Comparison of ENCODE assay signal across 1 cellular context in the genomic region with DNA sequence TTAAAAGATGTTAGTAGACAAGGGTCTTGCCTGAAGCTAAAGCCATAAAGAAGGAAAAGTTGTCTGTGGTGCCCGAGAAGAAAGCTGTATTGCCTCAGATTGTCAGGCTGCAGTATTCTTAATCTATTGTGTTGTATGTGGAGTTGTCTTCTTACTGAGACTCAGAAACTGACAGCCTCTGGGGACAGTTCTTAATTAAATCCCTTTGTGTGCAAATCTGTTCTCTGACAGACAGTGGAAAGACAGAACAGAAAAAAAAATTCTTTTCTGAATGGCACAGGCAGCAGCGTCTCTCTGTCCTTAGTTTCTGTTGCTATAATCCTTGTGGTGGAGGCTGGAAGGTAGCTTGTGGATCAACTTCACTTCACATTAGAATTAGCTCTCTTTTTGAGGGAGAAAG.
TF ChIP-seq lines count a peak whose summit lies in the region.

No MANE protein-coding gene starts in this region.

TF ChIP-seq in H1, 55 proteins besides CTCF, POLR2A, EP300 and RAD21 (continued from another document):
- no peak for TF ChIP-seq TBP (IDR thresholded peaks at IDR 0.05; ENCODE audit: low read depth, low read length)
- TF ChIP-seq KDM4A (IDR thresholded peaks at IDR 0.05; ENCODE audit: low read depth, low read length, severe bottlenecking) = no peak
- TF ChIP-seq, protein P1, sequence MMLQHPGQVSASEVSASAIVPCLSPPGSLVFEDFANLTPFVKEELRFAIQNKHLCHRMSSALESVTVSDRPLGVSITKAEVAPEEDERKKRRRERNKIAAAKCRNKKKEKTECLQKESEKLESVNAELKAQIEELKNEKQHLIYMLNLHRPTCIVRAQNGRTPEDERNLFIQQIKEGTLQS (IDR thresholded peaks at IDR 0.05; ENCODE audit: insufficient read depth, low read depth, low read length) = no peak
- TF ChIP-seq RNF2 (IDR thresholded peaks at IDR 0.05; ENCODE audit: borderline replicate concordance, low read depth, low read length, missing control alignments, poor library complexity, severe bottlenecking) = no peak
- TF ChIP-seq PHF8 (conservative IDR thresholded peaks at IDR 0.05; ENCODE audit: low read depth, low read length) = no peak
- TF ChIP-seq SP4 (IDR thresholded peaks at IDR 0.05; ENCODE audit: low read length) = no peak
- TF ChIP-seq, protein P2, sequence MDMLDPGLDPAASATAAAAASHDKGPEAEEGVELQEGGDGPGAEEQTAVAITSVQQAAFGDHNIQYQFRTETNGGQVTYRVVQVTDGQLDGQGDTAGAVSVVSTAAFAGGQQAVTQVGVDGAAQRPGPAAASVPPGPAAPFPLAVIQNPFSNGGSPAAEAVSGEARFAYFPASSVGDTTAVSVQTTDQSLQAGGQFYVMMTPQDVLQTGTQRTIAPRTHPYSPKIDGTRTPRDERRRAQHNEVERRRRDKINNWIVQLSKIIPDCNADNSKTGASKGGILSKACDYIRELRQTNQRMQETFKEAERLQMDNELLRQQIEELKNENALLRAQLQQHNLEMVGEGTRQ (IDR thresholded peaks at IDR 0.05; ENCODE audit: low read length) = no peak
- no peak for TF ChIP-seq CTBP2 (IDR thresholded peaks at IDR 0.05; ENCODE audit: borderline replicate concordance, insufficient read depth, insufficient read length, low read length)
- TF ChIP-seq ZNF274 (IDR thresholded peaks at IDR 0.05; ENCODE audit: borderline replicate concordance, extremely low read depth, low read length) = no peak
- TF ChIP-seq, protein P3, sequence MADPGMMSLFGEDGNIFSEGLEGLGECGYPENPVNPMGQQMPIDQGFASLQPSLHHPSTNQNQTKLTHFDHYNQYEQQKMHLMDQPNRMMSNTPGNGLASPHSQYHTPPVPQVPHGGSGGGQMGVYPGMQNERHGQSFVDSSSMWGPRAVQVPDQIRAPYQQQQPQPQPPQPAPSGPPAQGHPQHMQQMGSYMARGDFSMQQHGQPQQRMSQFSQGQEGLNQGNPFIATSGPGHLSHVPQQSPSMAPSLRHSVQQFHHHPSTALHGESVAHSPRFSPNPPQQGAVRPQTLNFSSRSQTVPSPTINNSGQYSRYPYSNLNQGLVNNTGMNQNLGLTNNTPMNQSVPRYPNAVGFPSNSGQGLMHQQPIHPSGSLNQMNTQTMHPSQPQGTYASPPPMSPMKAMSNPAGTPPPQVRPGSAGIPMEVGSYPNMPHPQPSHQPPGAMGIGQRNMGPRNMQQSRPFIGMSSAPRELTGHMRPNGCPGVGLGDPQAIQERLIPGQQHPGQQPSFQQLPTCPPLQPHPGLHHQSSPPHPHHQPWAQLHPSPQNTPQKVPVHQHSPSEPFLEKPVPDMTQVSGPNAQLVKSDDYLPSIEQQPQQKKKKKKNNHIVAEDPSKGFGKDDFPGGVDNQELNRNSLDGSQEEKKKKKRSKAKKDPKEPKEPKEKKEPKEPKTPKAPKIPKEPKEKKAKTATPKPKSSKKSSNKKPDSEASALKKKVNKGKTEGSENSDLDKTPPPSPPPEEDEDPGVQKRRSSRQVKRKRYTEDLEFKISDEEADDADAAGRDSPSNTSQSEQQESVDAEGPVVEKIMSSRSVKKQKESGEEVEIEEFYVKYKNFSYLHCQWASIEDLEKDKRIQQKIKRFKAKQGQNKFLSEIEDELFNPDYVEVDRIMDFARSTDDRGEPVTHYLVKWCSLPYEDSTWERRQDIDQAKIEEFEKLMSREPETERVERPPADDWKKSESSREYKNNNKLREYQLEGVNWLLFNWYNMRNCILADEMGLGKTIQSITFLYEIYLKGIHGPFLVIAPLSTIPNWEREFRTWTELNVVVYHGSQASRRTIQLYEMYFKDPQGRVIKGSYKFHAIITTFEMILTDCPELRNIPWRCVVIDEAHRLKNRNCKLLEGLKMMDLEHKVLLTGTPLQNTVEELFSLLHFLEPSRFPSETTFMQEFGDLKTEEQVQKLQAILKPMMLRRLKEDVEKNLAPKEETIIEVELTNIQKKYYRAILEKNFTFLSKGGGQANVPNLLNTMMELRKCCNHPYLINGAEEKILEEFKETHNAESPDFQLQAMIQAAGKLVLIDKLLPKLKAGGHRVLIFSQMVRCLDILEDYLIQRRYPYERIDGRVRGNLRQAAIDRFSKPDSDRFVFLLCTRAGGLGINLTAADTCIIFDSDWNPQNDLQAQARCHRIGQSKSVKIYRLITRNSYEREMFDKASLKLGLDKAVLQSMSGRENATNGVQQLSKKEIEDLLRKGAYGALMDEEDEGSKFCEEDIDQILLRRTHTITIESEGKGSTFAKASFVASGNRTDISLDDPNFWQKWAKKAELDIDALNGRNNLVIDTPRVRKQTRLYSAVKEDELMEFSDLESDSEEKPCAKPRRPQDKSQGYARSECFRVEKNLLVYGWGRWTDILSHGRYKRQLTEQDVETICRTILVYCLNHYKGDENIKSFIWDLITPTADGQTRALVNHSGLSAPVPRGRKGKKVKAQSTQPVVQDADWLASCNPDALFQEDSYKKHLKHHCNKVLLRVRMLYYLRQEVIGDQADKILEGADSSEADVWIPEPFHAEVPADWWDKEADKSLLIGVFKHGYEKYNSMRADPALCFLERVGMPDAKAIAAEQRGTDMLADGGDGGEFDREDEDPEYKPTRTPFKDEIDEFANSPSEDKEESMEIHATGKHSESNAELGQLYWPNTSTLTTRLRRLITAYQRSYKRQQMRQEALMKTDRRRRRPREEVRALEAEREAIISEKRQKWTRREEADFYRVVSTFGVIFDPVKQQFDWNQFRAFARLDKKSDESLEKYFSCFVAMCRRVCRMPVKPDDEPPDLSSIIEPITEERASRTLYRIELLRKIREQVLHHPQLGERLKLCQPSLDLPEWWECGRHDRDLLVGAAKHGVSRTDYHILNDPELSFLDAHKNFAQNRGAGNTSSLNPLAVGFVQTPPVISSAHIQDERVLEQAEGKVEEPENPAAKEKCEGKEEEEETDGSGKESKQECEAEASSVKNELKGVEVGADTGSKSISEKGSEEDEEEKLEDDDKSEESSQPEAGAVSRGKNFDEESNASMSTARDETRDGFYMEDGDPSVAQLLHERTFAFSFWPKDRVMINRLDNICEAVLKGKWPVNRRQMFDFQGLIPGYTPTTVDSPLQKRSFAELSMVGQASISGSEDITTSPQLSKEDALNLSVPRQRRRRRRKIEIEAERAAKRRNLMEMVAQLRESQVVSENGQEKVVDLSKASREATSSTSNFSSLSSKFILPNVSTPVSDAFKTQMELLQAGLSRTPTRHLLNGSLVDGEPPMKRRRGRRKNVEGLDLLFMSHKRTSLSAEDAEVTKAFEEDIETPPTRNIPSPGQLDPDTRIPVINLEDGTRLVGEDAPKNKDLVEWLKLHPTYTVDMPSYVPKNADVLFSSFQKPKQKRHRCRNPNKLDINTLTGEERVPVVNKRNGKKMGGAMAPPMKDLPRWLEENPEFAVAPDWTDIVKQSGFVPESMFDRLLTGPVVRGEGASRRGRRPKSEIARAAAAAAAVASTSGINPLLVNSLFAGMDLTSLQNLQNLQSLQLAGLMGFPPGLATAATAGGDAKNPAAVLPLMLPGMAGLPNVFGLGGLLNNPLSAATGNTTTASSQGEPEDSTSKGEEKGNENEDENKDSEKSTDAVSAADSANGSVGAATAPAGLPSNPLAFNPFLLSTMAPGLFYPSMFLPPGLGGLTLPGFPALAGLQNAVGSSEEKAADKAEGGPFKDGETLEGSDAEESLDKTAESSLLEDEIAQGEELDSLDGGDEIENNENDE (IDR thresholded peaks at IDR 0.05; ENCODE audit: insufficient replicate concordance, low read length) = no peak
